ENCODE assay signal across 16 cellular contexts in the genomic region with DNA sequence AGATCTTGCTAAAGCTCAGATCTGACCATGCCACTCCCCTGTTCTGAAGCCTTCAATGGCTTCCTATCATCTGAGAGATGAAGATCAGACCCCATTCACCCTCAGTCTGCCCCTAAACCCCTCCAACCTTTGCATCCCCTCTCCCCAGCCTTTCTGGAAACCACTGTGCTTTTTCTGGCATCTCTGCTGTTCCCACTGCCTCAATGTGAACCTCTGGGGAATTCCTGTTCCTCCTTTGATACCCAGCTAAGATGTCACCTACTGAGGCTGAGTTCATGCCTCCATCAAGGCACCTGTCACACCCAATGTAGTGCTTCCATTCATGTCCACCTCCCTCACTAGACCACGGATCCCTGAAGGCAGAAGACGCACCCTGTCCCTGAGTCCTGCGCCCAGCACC. TPM values are rescaled to one million over a fixed set of nuclear protein-coding genes. Genes with fewer than 3 reads are reported as not detected.
A peak's percentile ranks its signal among the peaks of the same experiment; 100 is the strongest.
DNase-seq lines count a peak whose midpoint lies in the region; ATAC-seq and TF ChIP-seq lines count a peak whose summit lies in the region.
"Had no signal": no experiment of that assay in that cellular context is flagged by ENCODE, and none has a peak within 500 bp of the region (broad histone marks: within the 10 kb centered on the region; RNA-seq: fewer than 3 reads in every experiment).

No MANE protein-coding gene starts in this region.

- H3K4me1 Mint-ChIP-seq in activated naive CD4-positive, alpha-beta T cell treated with anti-CD3 and anti-CD28 coated beads, Interleukin-2, amount 50 U/mL, for 24 hours, result peaks cover 4% of the 10 kb centered on the region
- H3K4me1 Mint-ChIP-seq in activated naive CD4-positive, alpha-beta T cell treated with anti-CD3 and anti-CD28 coated beads, Interleukin-2, amount 10 ng/mL, durations not matched to agents 7 days and 5 days, result peaks cover 11% of the 10 kb centered on the region
- no peaks in the 10 kb centered on the region for H3K4me1 Mint-ChIP-seq in osteocyte (ENCODE audit: unreplicated experiment)
- H3K4me1 Mint-ChIP-seq: GM23338 had no signal

- peaks cover 7% of the 10 kb centered on the region for H3K36me3 Mint-ChIP-seq in activated naive CD4-positive, alpha-beta T cell treated with anti-CD3 and anti-CD28 coated beads, Interleukin-2, amount 50 U/mL, for 24 hours
- no peaks in the 10 kb centered on the region for H3K36me3 Mint-ChIP-seq in activated naive CD4-positive, alpha-beta T cell treated with anti-CD3 and anti-CD28 coated beads, Interleukin-2, amount 10 ng/mL, durations not matched to agents 7 days and 5 days
- peaks cover 8% of the 10 kb centered on the region for H3K36me3 Mint-ChIP-seq in osteocyte (ENCODE audit: unreplicated experiment)

- no peak overlapping the region for H3K4me3 Mint-ChIP-seq in activated naive CD4-positive, alpha-beta T cell treated with anti-CD3 and anti-CD28 coated beads, Interleukin-2, amount 50 U/mL, for 24 hours
- H3K4me3 Mint-ChIP-seq in activated naive CD4-positive, alpha-beta T cell treated with anti-CD3 and anti-CD28 coated beads, Interleukin-2, amount 10 ng/mL, durations not matched to agents 7 days and 5 days, result no peak overlapping the region
- H3K4me3 Mint-ChIP-seq in osteocyte (ENCODE audit: unreplicated experiment), result no peak overlapping the region
- H3K4me3 Mint-ChIP-seq: CD14-positive monocyte; CD4-positive, alpha-beta memory T cell; GM23338 had no signal

- ATAC-seq in HG03565 (IDR thresholded peaks at IDR 0.05; ENCODE audit: unreplicated experiment), result no peak
- ATAC-seq: GM23338, HCT116 had no signal

- CTCF ChIA-PET in activated naive CD4-positive, alpha-beta T cell treated with anti-CD3 and anti-CD28 coated beads, Interleukin-2, amount 10 ng/mL, durations not matched to agents 7 days and 5 days (lab: Charles Lee), result no interaction called here

- peaks cover 22% of the 10 kb centered on the region for H3K9me3 Mint-ChIP-seq in activated naive CD4-positive, alpha-beta T cell treated with anti-CD3 and anti-CD28 coated beads, Interleukin-2, amount 50 U/mL, for 24 hours
- H3K9me3 Mint-ChIP-seq in activated naive CD4-positive, alpha-beta T cell treated with anti-CD3 and anti-CD28 coated beads, Interleukin-2, amount 10 ng/mL, durations not matched to agents 7 days and 5 days, result peaks cover 20% of the 10 kb centered on the region
- H3K9me3 Mint-ChIP-seq in osteocyte (ENCODE audit: unreplicated experiment), result peaks cover 24% of the 10 kb centered on the region

- no peak for DNase-seq in activated naive CD4-positive, alpha-beta T cell treated with anti-CD3 and anti-CD28 coated beads, Interleukin-2, amount 10 ng/mL, durations not matched to agents 7 days and 5 days
- DNase-seq in iPS-NIHi7 (ENCODE audit: extremely low spot score), result peak; percentile 2
- peak; percentile 48 for DNase-seq in osteocyte (ENCODE audit: extremely low spot score, unreplicated experiment)
- no peak for DNase-seq in iPS-NIHi11 (ENCODE audit: low spot score)
- no peak for DNase-seq in activated CD4-positive, alpha-beta T cell treated with anti-CD3 and anti-CD28 coated beads for 1 hour
- DNase-seq: 8988T; CD4-positive, alpha-beta memory T cell; DMS79 treated with DMSO at 0.1 percent for 48 hours; GF-D8; H7 had no signal

- TF ChIP-seq CTCF in osteocyte (IDR thresholded peaks at IDR 0.05), result no peak

- peaks cover 9% of the 10 kb centered on the region for H3K27me3 Mint-ChIP-seq in activated naive CD4-positive, alpha-beta T cell treated with anti-CD3 and anti-CD28 coated beads, Interleukin-2, amount 50 U/mL, for 24 hours
- peaks cover 17% of the 10 kb centered on the region for H3K27me3 Mint-ChIP-seq in activated naive CD4-positive, alpha-beta T cell treated with anti-CD3 and anti-CD28 coated beads, Interleukin-2, amount 10 ng/mL, durations not matched to agents 7 days and 5 days
- H3K27me3 Mint-ChIP-seq in osteocyte (ENCODE audit: unreplicated experiment), result no peaks in the 10 kb centered on the region

- peak overlapping the region; percentile 21 for H3K27ac Mint-ChIP-seq in activated naive CD4-positive, alpha-beta T cell treated with anti-CD3 and anti-CD28 coated beads, Interleukin-2, amount 50 U/mL, for 24 hours
- no peak overlapping the region for H3K27ac Mint-ChIP-seq in activated naive CD4-positive, alpha-beta T cell treated with anti-CD3 and anti-CD28 coated beads, Interleukin-2, amount 10 ng/mL, durations not matched to agents 7 days and 5 days
- H3K27ac Mint-ChIP-seq in osteocyte (ENCODE audit: unreplicated experiment), result no peak overlapping the region
- H3K27ac Mint-ChIP-seq: CD14-positive monocyte; CD4-positive, alpha-beta memory T cell; GM23338 had no signal

RNA-seq across cellular contexts. Expression of gene CYP46A1, which starts 19.3 kb away (rescaled TPM):
- total RNA-seq in osteocyte, result 1.3 and 1.8 TPM in 2 replicates
- total RNA-seq: A673 had no signal

RNA-seq across cellular contexts. Expression of gene HHIPL1, which starts 58.5 kb away (rescaled TPM):
- total RNA-seq in osteocyte, result 2.0 and 2.7 TPM in 2 replicates

Comparison
In these comparisons a context has a peak if more than half of its experiments do, and no peak if none do; other contexts are left out.
1. DNase-seq: peak in iPS-NIHi7 (single experiment) and osteocyte (single experiment); none in activated naive CD4-positive, alpha-beta T cell treated with anti-CD3 and anti-CD28 coated beads, Interleukin-2, amount 10 ng/mL, durations not matched to agents 7 days and 5 days (single experiment), iPS-NIHi11 (single experiment) and activated CD4-positive, alpha-beta T cell treated with anti-CD3 and anti-CD28 coated beads for 1 hour (single experiment).